Comparison of ENCODE assay signal across 9 cellular contexts in genomic region chr5:67815455-67816391, GRCh38.
A peak's percentile ranks its signal among the peaks of the same experiment; 100 is the strongest.
DNase-seq lines count a peak whose midpoint lies in the region; ATAC-seq and TF ChIP-seq lines count a peak whose summit lies in the region.
"Had no signal": no experiment of that assay in that cellular context is flagged by ENCODE, and none has a peak within 500 bp of the region (broad histone marks: within the 10 kb centered on the region; RNA-seq: fewer than 3 reads in every experiment).

No MANE protein-coding gene starts in this region.

- CTCF ChIA-PET in WTC11 (lab: Charles Lee), result no interaction called here

- peaks cover 57% of the 10 kb centered on the region for H3K4me1 Mint-ChIP-seq in WTC11
- peaks cover 0 to 2% of the 10 kb centered on the region in 2 donors for H3K4me1 Mint-ChIP-seq in effector memory CD8-positive, alpha-beta T cell (ENCODE audit: low read depth in 2 of 2)

- 41 to 42% methylated on average over 10 of the region's 10 CpGs for WGBS in testis, 2 donors

- in situ Hi-C loops in brain microvascular endothelial cell (cut with HindIII; ENCODE audit: low pct_ligation_motif_present, low sequenced_read_pairs), result no loop called here

- TF ChIP-seq POLR2A in testis (IDR thresholded peaks at IDR 0.05), result no peak

- H3K4me3 Mint-ChIP-seq in WTC11, result peak overlapping the region; percentile 81
- H3K4me3 Mint-ChIP-seq in effector memory CD8-positive, alpha-beta T cell, result no peak overlapping the region

- peak overlapping the region; percentile 52 to 70 for H3K27ac ChIP-seq in testis
- no peak overlapping the region for H3K27ac ChIP-seq in brain microvascular endothelial cell

- peak; percentile 49 for ATAC-seq in HG03378 (IDR thresholded peaks at IDR 0.05; ENCODE audit: unreplicated experiment)
- no peak for ATAC-seq in WTC11
- ATAC-seq in left ventricle myocardium superior, result peak; percentile 95
- ATAC-seq in GM18873 (IDR thresholded peaks at IDR 0.05; ENCODE audit: low FRiP score, unreplicated experiment), result no peak
- ATAC-seq in effector memory CD8-positive, alpha-beta T cell (replicated peaks), result no peak

- 0 out of 2 replicates have a peak, but pooled peaks cover 3% of the 10 kb centered on the region for H3K27me3 Mint-ChIP-seq in WTC11 (ENCODE audit: low read depth)
- peaks cover 21 to 22% of the 10 kb centered on the region in 2 donors for H3K27me3 Mint-ChIP-seq in effector memory CD8-positive, alpha-beta T cell

- POLR2A ChIA-PET in WTC11 (lab: Charles Lee), result no interaction called here

- H3K36me3 ChIP-seq in testis (ENCODE audit: low read depth, missing control alignments) (no peaks in the 10 kb centered on the region), brain microvascular endothelial cell (replicated peaks) (no peaks in the 10 kb centered on the region)

- no peak for DNase-seq in WTC11 (ENCODE audit: low spot score)
- DNase-seq in left ventricle myocardium superior, result peak; percentile 39
- DNase-seq in testis, result peak; percentile 64
- DNase-seq in glomerular visceral epithelial cell (ENCODE audit: extremely low spot score), result no peak
- no peak for DNase-seq in effector memory CD8-positive, alpha-beta T cell
- DNase-seq in brain microvascular endothelial cell, result no peak
- DNase-seq: cerebellar nuclear complex had no signal

- intact Hi-C loops in left ventricle myocardium superior (cut with micrococcal nuclease), result loop anchor here (10.0 kb wide), 1 partner anchor 439 kb away; no protein-coding TSS in a partner anchor
- intact Hi-C loops in testis (cut with DNase I; ENCODE audit: low total_unique reads), result no loop called here

- H3K9me3 ChIP-seq in testis, result no peaks in the 10 kb centered on the region

- H3K27me3 ChIP-seq in testis (no peaks in the 10 kb centered on the region), brain microvascular endothelial cell (replicated peaks) (no peaks in the 10 kb centered on the region)

- TF ChIP-seq CTCF in WTC11 (IDR thresholded peaks at IDR 0.05) (no peak), testis (IDR thresholded peaks at IDR 0.05) (no peak), brain microvascular endothelial cell (IDR thresholded peaks at IDR 0.05; ENCODE audit: low read depth, low read length, missing control alignments) (no peak)

- H3K36me3 Mint-ChIP-seq in WTC11, result peaks cover 23% of the 10 kb centered on the region
- H3K36me3 Mint-ChIP-seq in effector memory CD8-positive, alpha-beta T cell (ENCODE audit: insufficient read depth), result no peaks in the 10 kb centered on the region

- H3K4me3 ChIP-seq in testis, result no peak overlapping the region
- no peak overlapping the region for H3K4me3 ChIP-seq in brain microvascular endothelial cell (ENCODE audit: low read depth, low read length)

- no peak overlapping the region for H3K27ac Mint-ChIP-seq in WTC11
- no peak overlapping the region for H3K27ac Mint-ChIP-seq in effector memory CD8-positive, alpha-beta T cell

- peaks cover 27% of the 10 kb centered on the region for H3K9me3 Mint-ChIP-seq in WTC11
- no peaks in the 10 kb centered on the region for H3K9me3 Mint-ChIP-seq in effector memory CD8-positive, alpha-beta T cell

- peaks cover 33% of the 10 kb centered on the region for H3K4me1 ChIP-seq in testis

TF ChIP-seq in WTC11, 78 proteins besides CTCF, POLR2A, EP300 and RAD21:
- TF ChIP-seq ZNF416 (CRISPR knock-in tag; IDR thresholded peaks at IDR 0.05), result no peak
- TF ChIP-seq ZNF532 (CRISPR knock-in tag; IDR thresholded peaks at IDR 0.05; ENCODE audit: borderline replicate concordance), result no peak
- TF ChIP-seq GABPB1 (CRISPR knock-in tag; IDR thresholded peaks at IDR 0.05), result peak; percentile 77; the same call in 1 of the 2 replicates
- no peak for TF ChIP-seq JAZF1 (CRISPR knock-in tag; IDR thresholded peaks at IDR 0.05)
- TF ChIP-seq SOX15 (CRISPR knock-in tag; IDR thresholded peaks at IDR 0.05), result no peak

Comparison
In these comparisons a context has a peak if more than half of its experiments do, and no peak if none do; other contexts are left out.
1. ATAC-seq: peak in HG03378 (single experiment) and left ventricle myocardium superior (single experiment); none in WTC11 (single experiment), GM18873 (single experiment) and effector memory CD8-positive, alpha-beta T cell (single experiment).
2. DNase-seq: peak in left ventricle myocardium superior (single experiment) and testis (single experiment); none in WTC11 (single experiment), glomerular visceral epithelial cell (single experiment), effector memory CD8-positive, alpha-beta T cell (0 of 3) and brain microvascular endothelial cell (single experiment).